ENCODE assay signal across 1 cellular context in the genomic region with DNA sequence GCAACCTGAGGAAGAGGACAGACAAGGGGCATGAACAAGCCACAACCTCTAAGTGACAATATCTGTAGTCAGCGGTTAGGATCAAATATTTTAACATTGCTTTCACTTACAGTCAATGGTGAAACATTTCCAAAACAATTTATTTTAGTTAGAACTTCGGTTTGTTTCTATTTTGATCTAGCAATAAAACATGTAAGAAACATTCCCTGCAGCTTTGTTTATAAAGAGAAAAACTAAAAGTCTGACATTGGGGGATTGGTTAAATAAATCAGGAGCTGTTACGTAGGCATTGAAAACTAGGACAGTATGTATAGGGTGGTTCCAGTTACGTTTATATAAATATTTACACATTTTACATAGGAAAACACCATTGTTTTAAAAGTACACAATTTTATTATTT.
TF ChIP-seq lines count a peak whose summit lies in the region.

No MANE protein-coding gene starts in this region.

TF ChIP-seq in K562, 482 proteins besides CTCF, POLR2A, EP300 and RAD21 (continued from another document):
- TF ChIP-seq, protein P1, sequence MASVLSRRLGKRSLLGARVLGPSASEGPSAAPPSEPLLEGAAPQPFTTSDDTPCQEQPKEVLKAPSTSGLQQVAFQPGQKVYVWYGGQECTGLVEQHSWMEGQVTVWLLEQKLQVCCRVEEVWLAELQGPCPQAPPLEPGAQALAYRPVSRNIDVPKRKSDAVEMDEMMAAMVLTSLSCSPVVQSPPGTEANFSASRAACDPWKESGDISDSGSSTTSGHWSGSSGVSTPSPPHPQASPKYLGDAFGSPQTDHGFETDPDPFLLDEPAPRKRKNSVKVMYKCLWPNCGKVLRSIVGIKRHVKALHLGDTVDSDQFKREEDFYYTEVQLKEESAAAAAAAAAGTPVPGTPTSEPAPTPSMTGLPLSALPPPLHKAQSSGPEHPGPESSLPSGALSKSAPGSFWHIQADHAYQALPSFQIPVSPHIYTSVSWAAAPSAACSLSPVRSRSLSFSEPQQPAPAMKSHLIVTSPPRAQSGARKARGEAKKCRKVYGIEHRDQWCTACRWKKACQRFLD (CRISPR knock-in tag; IDR thresholded peaks at IDR 0.05): no peak
